ENCODE assay signal across 2 cellular contexts in genomic region chr5:31680528-31680927, GRCh38.
TF ChIP-seq lines count a peak whose summit lies in the region.

No MANE protein-coding gene starts in this region.

TF ChIP-seq in SK-N-SH, 30 proteins besides CTCF, POLR2A, EP300 and RAD21 (continued from another document):
- TF ChIP-seq, protein P1, sequence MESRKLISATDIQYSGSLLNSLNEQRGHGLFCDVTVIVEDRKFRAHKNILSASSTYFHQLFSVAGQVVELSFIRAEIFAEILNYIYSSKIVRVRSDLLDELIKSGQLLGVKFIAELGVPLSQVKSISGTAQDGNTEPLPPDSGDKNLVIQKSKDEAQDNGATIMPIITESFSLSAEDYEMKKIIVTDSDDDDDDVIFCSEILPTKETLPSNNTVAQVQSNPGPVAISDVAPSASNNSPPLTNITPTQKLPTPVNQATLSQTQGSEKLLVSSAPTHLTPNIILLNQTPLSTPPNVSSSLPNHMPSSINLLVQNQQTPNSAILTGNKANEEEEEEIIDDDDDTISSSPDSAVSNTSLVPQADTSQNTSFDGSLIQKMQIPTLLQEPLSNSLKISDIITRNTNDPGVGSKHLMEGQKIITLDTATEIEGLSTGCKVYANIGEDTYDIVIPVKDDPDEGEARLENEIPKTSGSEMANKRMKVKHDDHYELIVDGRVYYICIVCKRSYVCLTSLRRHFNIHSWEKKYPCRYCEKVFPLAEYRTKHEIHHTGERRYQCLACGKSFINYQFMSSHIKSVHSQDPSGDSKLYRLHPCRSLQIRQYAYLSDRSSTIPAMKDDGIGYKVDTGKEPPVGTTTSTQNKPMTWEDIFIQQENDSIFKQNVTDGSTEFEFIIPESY (IDR thresholded peaks at IDR 0.05; ENCODE audit: borderline replicate concordance, low read depth), result no peak
- TF ChIP-seq TEAD4 (IDR thresholded peaks at IDR 0.05; ENCODE audit: borderline replicate concordance, insufficient read depth), result no peak

TF ChIP-seq in SK-N-SH treated with all-trans-retinoic acid at 6 μM for 48 hours, 23 proteins besides CTCF, POLR2A, EP300 and RAD21 (continued from another document):
- TF ChIP-seq BACH2 (CRISPR knock-in tag; IDR thresholded peaks at IDR 0.05; ENCODE audit: borderline replicate concordance), result no peak
- no peak for TF ChIP-seq OSR1 (CRISPR knock-in tag; IDR thresholded peaks at IDR 0.05)
- TF ChIP-seq RARB (CRISPR knock-in tag; IDR thresholded peaks at IDR 0.05), result no peak
- no peak for TF ChIP-seq CSDC2 (CRISPR knock-in tag; IDR thresholded peaks at IDR 0.05)
- TF ChIP-seq TCF4 (CRISPR knock-in tag; IDR thresholded peaks at IDR 0.05; ENCODE audit: borderline replicate concordance), result no peak
- no peak for TF ChIP-seq TOX (CRISPR knock-in tag; IDR thresholded peaks at IDR 0.05; ENCODE audit: borderline replicate concordance)
- no peak for TF ChIP-seq ZNF565 (CRISPR knock-in tag; conservative IDR thresholded peaks at IDR 0.05; ENCODE audit: low read depth)
- no peak for TF ChIP-seq GLIS3 (CRISPR knock-in tag; IDR thresholded peaks at IDR 0.05)
- TF ChIP-seq, protein P2, sequence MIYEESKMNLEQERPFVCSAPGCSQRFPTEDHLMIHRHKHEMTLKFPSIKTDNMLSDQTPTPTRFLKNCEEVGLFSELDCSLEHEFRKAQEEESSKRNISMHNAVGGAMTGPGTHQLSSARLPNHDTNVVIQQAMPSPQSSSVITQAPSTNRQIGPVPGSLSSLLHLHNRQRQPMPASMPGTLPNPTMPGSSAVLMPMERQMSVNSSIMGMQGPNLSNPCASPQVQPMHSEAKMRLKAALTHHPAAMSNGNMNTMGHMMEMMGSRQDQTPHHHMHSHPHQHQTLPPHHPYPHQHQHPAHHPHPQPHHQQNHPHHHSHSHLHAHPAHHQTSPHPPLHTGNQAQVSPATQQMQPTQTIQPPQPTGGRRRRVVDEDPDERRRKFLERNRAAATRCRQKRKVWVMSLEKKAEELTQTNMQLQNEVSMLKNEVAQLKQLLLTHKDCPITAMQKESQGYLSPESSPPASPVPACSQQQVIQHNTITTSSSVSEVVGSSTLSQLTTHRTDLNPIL (CRISPR knock-in tag; IDR thresholded peaks at IDR 0.05; ENCODE audit: low read depth), result no peak
- no peak for TF ChIP-seq ZC3H10 (CRISPR knock-in tag; IDR thresholded peaks at IDR 0.05)
- no peak for TF ChIP-seq ISL1 (CRISPR knock-in tag; IDR thresholded peaks at IDR 0.05)
- TF ChIP-seq ZNF8 (CRISPR knock-in tag; IDR thresholded peaks at IDR 0.05), result no peak
- TF ChIP-seq ARNTL (CRISPR knock-in tag; IDR thresholded peaks at IDR 0.05; ENCODE audit: borderline replicate concordance, low read depth), result no peak
- TF ChIP-seq, protein P3, sequence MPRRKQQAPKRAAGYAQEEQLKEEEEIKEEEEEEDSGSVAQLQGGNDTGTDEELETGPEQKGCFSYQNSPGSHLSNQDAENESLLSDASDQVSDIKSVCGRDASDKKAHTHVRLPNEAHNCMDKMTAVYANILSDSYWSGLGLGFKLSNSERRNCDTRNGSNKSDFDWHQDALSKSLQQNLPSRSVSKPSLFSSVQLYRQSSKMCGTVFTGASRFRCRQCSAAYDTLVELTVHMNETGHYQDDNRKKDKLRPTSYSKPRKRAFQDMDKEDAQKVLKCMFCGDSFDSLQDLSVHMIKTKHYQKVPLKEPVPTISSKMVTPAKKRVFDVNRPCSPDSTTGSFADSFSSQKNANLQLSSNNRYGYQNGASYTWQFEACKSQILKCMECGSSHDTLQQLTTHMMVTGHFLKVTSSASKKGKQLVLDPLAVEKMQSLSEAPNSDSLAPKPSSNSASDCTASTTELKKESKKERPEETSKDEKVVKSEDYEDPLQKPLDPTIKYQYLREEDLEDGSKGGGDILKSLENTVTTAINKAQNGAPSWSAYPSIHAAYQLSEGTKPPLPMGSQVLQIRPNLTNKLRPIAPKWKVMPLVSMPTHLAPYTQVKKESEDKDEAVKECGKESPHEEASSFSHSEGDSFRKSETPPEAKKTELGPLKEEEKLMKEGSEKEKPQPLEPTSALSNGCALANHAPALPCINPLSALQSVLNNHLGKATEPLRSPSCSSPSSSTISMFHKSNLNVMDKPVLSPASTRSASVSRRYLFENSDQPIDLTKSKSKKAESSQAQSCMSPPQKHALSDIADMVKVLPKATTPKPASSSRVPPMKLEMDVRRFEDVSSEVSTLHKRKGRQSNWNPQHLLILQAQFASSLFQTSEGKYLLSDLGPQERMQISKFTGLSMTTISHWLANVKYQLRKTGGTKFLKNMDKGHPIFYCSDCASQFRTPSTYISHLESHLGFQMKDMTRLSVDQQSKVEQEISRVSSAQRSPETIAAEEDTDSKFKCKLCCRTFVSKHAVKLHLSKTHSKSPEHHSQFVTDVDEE (CRISPR knock-in tag; IDR thresholded peaks at IDR 0.05), result no peak
- no peak for TF ChIP-seq ESRRG (CRISPR knock-in tag; IDR thresholded peaks at IDR 0.05)
